ENCODE assay signal across 4 cellular contexts in genomic region chr1:109702940-109703339, GRCh38. TPM values are rescaled to one million over a fixed set of nuclear protein-coding genes. Genes with fewer than 3 reads are reported as not detected.
"Had no signal": no experiment of that assay in that cellular context is flagged by ENCODE, and none has a peak within 500 bp of the region (broad histone marks: within the 10 kb centered on the region; RNA-seq: fewer than 3 reads in every experiment).

No MANE protein-coding gene starts in this region.

RNA-seq across cellular contexts. Expression of gene GSTM5, which starts 9.1 kb away (rescaled TPM):
- total RNA-seq: H9, HepG2, HT1080 had no signal
- polyA plus RNA-seq: HepG2, IgD-negative memory B cell had no signal

RNA-seq across cellular contexts. Expression of gene GSTM1, which starts 15.3 kb away (rescaled TPM):
- total RNA-seq: HepG2 had no signal
- polyA plus RNA-seq: IgD-negative memory B cell had no signal
